In the genomic region with DNA sequence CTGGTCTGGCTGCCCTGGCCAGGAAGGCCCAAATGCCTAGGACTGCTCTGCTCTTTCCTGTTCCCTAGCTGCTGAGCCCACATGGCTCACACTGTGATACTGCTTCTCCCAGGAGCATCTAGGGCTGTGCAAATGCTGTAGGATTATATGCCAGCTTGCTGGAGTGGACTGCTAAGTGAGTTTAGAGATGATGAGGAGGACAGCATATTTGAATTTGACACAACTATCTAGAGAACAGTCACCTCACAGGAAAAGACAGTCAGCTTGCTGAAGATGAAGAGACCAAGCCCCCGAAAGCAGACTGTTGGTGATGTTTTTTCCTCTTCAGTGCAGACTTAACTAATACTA, we compare ENCODE assay signal across 17 cellular contexts. TPM values are rescaled to one million over a fixed set of nuclear protein-coding genes. Genes with fewer than 3 reads are reported as not detected.
DNase-seq lines count a peak whose midpoint lies in the region; ATAC-seq and TF ChIP-seq lines count a peak whose summit lies in the region.
"Had no signal": no experiment of that assay in that cellular context is flagged by ENCODE, and none has a peak within 500 bp of the region (broad histone marks: within the 10 kb centered on the region; RNA-seq: fewer than 3 reads in every experiment).

No MANE protein-coding gene starts in this region.

- H3K4me1 ChIP-seq in ACC112 (ENCODE audit: control insufficient read depth, insufficient read depth, low read length, unreplicated experiment) (peaks cover 31% of the 10 kb centered on the region), adrenal gland (replicated peaks in 1 of 2) (peaks cover 0 to 4% of the 10 kb centered on the region in 2 donors), muscle layer of duodenum (ENCODE audit: control insufficient read depth in 1 of 2, insufficient read depth in 2 of 2, low read length in 2 of 2) (no peaks in the 10 kb centered on the region)
- peaks cover 10% of the 10 kb centered on the region for H3K4me1 ChIP-seq in CD8-positive, alpha-beta memory T cell (ENCODE audit: insufficient read depth, low read length)

- H3K27me3 Mint-ChIP-seq in CD8-positive, alpha-beta memory T cell, result peaks cover 6 to 35% of the 10 kb centered on the region in 2 donors

- intact Hi-C loops in adrenal gland (cut with DNase I), result no loop called here

- no peaks in the 10 kb centered on the region for H3K9me3 ChIP-seq in CD8-positive, alpha-beta memory T cell (ENCODE audit: low read length)
- H3K9me3 ChIP-seq in adrenal gland (replicated peaks in 1 of 3), result no peaks in the 10 kb centered on the region
- no peaks in the 10 kb centered on the region for H3K9me3 ChIP-seq in muscle layer of duodenum (ENCODE audit: control insufficient read depth in 1 of 2, low read length in 2 of 2)
- H3K9me3 ChIP-seq: BLaER1, sigmoid colon had no signal

- no peak overlapping the region for H3K4me3 ChIP-seq in ACC112 (ENCODE audit: low read depth, low read length)
- no peak overlapping the region for H3K4me3 ChIP-seq in CD8-positive, alpha-beta memory T cell (ENCODE audit: low read length)
- no peak overlapping the region for H3K4me3 ChIP-seq in adrenal gland
- H3K4me3 ChIP-seq in muscle layer of duodenum (ENCODE audit: low read depth in 1 of 2, low read length in 2 of 2), result no peak overlapping the region
- H3K4me3 ChIP-seq: BLaER1, lung, sigmoid colon had no signal

- H3K27me3 ChIP-seq in ACC112 (ENCODE audit: insufficient read depth, low read length) (no peaks in the 10 kb centered on the region), adrenal gland (no peaks in the 10 kb centered on the region), muscle layer of duodenum (ENCODE audit: low read depth, low read length) (no peaks in the 10 kb centered on the region)
- no peaks in the 10 kb centered on the region for H3K27me3 ChIP-seq in CD8-positive, alpha-beta memory T cell (ENCODE audit: insufficient read depth, low read length, poor library complexity, severe bottlenecking)
- H3K27me3 ChIP-seq: BLaER1, sigmoid colon had no signal

- H3K79me2 ChIP-seq in ACC112 (ENCODE audit: control insufficient read depth, insufficient read depth, low read length, unreplicated experiment), result no peaks in the 10 kb centered on the region

- TF ChIP-seq POLR2A in adrenal gland (IDR thresholded peaks at IDR 0.05), result no peak

- no peak for DNase-seq in CD8-positive, alpha-beta memory T cell
- DNase-seq in adrenal gland, result no peak
- DNase-seq in activated gamma-delta T cell (lab: John Stamatoyannopoulos, UW), result no peak
- DNase-seq in iPS-NIHi7 (ENCODE audit: extremely low spot score), result no peak
- DNase-seq: effector CD4-positive, alpha-beta T cell; MM.1S; NCI-H2081; sigmoid colon had no signal

- ATAC-seq in HG03175 (IDR thresholded peaks at IDR 0.05; ENCODE audit: unreplicated experiment) (no peak), HG03095 (IDR thresholded peaks at IDR 0.05; ENCODE audit: unreplicated experiment) (no peak)
- ATAC-seq: stimulated activated memory B cell treated with anti-CD40 and anti-IgM and Interleukin-4, amounts not matched to agents 10 μg/mL and 1 μg/mL and 100 μg/mL, for 72 hours had no signal

- H3K36me3 ChIP-seq in ACC112 (ENCODE audit: insufficient read depth, low read length) (no peaks in the 10 kb centered on the region), adrenal gland (replicated peaks in 1 of 2) (no peaks in the 10 kb centered on the region), muscle layer of duodenum (ENCODE audit: control insufficient read depth in 1 of 2, insufficient read depth in 2 of 2, low read length in 2 of 2) (no peaks in the 10 kb centered on the region)
- H3K36me3 ChIP-seq in CD8-positive, alpha-beta memory T cell (ENCODE audit: insufficient read depth, low read length), result no peaks in the 10 kb centered on the region
- H3K36me3 ChIP-seq: BLaER1, sigmoid colon had no signal

- 93 to 100% (median 98%) methylated on average over 1 of the region's 1 CpG for WGBS in adrenal gland, 4 donors

- peaks cover 3 to 12% (median 11%) of the 10 kb centered on the region in 3 donors for H3K4me1 Mint-ChIP-seq in CD8-positive, alpha-beta memory T cell
- H3K4me1 Mint-ChIP-seq: stimulated activated memory B cell treated with anti-CD40 and anti-IgM and Interleukin-4, amounts not matched to agents 10 μg/mL and 1 μg/mL and 100 μg/mL, for 72 hours had no signal

- no peak overlapping the region for H3K27ac Mint-ChIP-seq in CD8-positive, alpha-beta memory T cell
- H3K27ac Mint-ChIP-seq: stimulated activated memory B cell treated with anti-CD40 and anti-IgM and Interleukin-4, amounts not matched to agents 10 μg/mL and 1 μg/mL and 100 μg/mL, for 72 hours had no signal

- H2AFZ ChIP-seq in ACC112 (ENCODE audit: low read length, unreplicated experiment), result no peak overlapping the region

- H3K9me3 Mint-ChIP-seq in CD8-positive, alpha-beta memory T cell, result no peaks in the 10 kb centered on the region
- H3K9me3 Mint-ChIP-seq: brain; neural crest cell; stimulated activated memory B cell treated with anti-CD40 and anti-IgM and Interleukin-4, amounts not matched to agents 10 μg/mL and 1 μg/mL and 100 μg/mL, for 72 hours had no signal

- CTCF ChIA-PET in CD8-positive, alpha-beta memory T cell (lab: Charles Lee), result no interaction called here

- H3K27ac ChIP-seq in ACC112 (ENCODE audit: low read depth, low read length) (peak overlapping the region; percentile 78), adrenal gland (peak overlapping the region in 3 of 5 donors; percentile 47 to 84 (median 76)), muscle layer of duodenum (ENCODE audit: low read length) (peak overlapping the region; percentile 67)
- H3K27ac ChIP-seq in CD8-positive, alpha-beta memory T cell (ENCODE audit: low read depth, low read length), result peak overlapping the region; percentile 64
- H3K27ac ChIP-seq: BLaER1 had no signal

- POLR2A ChIA-PET in CD8-positive, alpha-beta memory T cell (lab: Charles Lee), result no interaction called here

- H3K4me3 Mint-ChIP-seq in CD8-positive, alpha-beta memory T cell, result no peak overlapping the region
- H3K4me3 Mint-ChIP-seq: brain; neural crest cell; stimulated activated memory B cell treated with anti-CD40 and anti-IgM and Interleukin-4, amounts not matched to agents 10 μg/mL and 1 μg/mL and 100 μg/mL, for 72 hours had no signal

- no peak for TF ChIP-seq CTCF in adrenal gland (IDR thresholded peaks at IDR 0.05)

- H3K36me3 Mint-ChIP-seq in CD8-positive, alpha-beta memory T cell, result no peaks in the 10 kb centered on the region
- H3K36me3 Mint-ChIP-seq: brain; stimulated activated memory B cell treated with anti-CD40 and anti-IgM and Interleukin-4, amounts not matched to agents 10 μg/mL and 1 μg/mL and 100 μg/mL, for 72 hours had no signal

RNA-seq across cellular contexts. Expression of a gene that starts 39.2 kb away (rescaled TPM):
- total RNA-seq in CD8-positive, alpha-beta memory T cell, result under 1 TPM in 1 of 2 experiments, not detected in 1; 0.24 TPM
- not detected for polyA plus RNA-seq in CD8-positive, alpha-beta memory T cell
- 100 to 1,000 TPM in 3 of 8 donors, 10 to 100 TPM in 5; 20.7 to 110 (median 73.1) TPM for total RNA-seq in adrenal gland
- polyA plus RNA-seq in adrenal gland, result 100 to 1,000 TPM in 2 of 3 donors, 1 to 10 TPM in 1; 5.1 to 251 (median 177) TPM
- total RNA-seq: neural crest cell had no signal

Comparison
In these comparisons a context has a peak if more than half of its experiments do, and no peak if none do; other contexts are left out.
1. RNA of a gene that starts 39.2 kb away (total RNA-seq): 20.7 to 110 TPM in adrenal gland; 0.24 TPM in CD8-positive, alpha-beta memory T cell; every median in the first group is over 10 times any median in the second.
2. Peak in every context shown above with its lines, with median percentiles within 50 percentile points of each other: H3K27ac ChIP-seq.